27 cellular contexts compared by ENCODE assay signal in the genomic region with DNA sequence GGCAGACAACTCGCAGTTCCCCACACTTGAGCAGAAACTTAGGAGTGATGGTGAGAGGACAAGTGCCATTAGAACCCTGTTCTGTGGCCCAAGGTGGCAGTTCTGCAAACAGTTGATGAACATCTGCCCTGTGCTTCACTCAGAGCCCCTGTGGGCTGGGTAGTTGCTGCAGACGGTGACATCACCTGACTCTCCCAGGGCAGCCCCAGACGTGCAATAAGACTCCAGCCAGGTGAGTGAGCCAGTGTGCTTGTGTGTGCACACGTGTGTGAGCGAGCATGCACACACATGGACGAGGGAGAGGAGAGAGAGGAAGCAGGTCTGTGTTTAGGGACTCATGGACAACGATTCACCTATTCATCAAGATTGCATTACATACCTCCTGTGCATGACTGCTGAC.
"Had no signal": no experiment of that assay in that cellular context is flagged by ENCODE, and none has a peak within 500 bp of the region (broad histone marks: within the 10 kb centered on the region; RNA-seq: fewer than 3 reads in every experiment).

No MANE protein-coding gene starts in this region.

- H3K36me3 ChIP-seq: adrenal gland, ascending aorta, cardiac muscle cell, gastrocnemius medialis, left ventricle myocardium inferior, neutrophil, ovary, prostate gland, stomach, thyroid gland had no signal

- H3K27me3 ChIP-seq: adrenal gland, ascending aorta, dorsolateral prefrontal cortex, gastrocnemius medialis, neutrophil, ovary, thyroid gland had no signal

- FAIRE-seq: islet of Langerhans had no signal

- H3K27ac ChIP-seq: adrenal gland, ascending aorta, cardiac muscle cell, coronary artery, dorsolateral prefrontal cortex, gastrocnemius medialis, left ventricle myocardium inferior, ovary, prostate gland, stomach, thyroid gland, VCaP had no signal

- DNase-seq: activated CD4-positive, alpha-beta T cell treated with anti-CD3 and anti-CD28 coated beads for 4 hours; activated CD4-positive, alpha-beta T cell treated with anti-CD3 and anti-CD28 coated beads, Interleukin-2, amount 50 U/mL, for 48 hours; activated CD8-positive, alpha-beta memory T cell treated with anti-CD3 and anti-CD28 coated beads for 24 hours; activated effector memory CD4-positive, alpha-beta T cell treated with Interleukin-2 at 50 U/mL for 16 hours; activated naive CD4-positive, alpha-beta T cell treated with Interleukin-2 at 50 U/mL for 16 hours; adrenal gland; cerebellar nuclear complex; dorsolateral prefrontal cortex; effector memory CD4-positive, alpha-beta T cell; gastrocnemius medialis; glutamatergic neuron; mammary epithelial cell; ovary; stimulated activated CD4-positive, alpha-beta T cell treated with anti-CD3 and anti-CD28 coated beads, Interleukin-15, amount 100 ng/mL, for 24 hours; stimulated activated CD4-positive, alpha-beta T cell treated with anti-CD3 and anti-CD28 coated beads, Interleukin-2, amount 100 ng/mL, for 24 hours; stimulated activated naive B cell treated with anti-CD40 and anti-IgM and Interleukin-4, amounts not matched to agents 10 μg/mL and 1 μg/mL and 100 μg/mL, for 72 hours; stomach; thyroid gland had no signal

- H3K9me3 ChIP-seq: adrenal gland, ascending aorta, gastrocnemius medialis, left ventricle myocardium inferior, neutrophil, ovary, prostate gland, stomach, thyroid gland had no signal

- H3K4me3 ChIP-seq: adrenal gland, ascending aorta, cardiac muscle cell, coronary artery, dorsolateral prefrontal cortex, gastrocnemius medialis, left ventricle myocardium inferior, ovary, prostate gland, smooth muscle cell, stomach, thyroid gland had no signal

- H3K4me1 ChIP-seq: adrenal gland had no signal

- H3K4me2 ChIP-seq: smooth muscle cell had no signal

- ATAC-seq: gastrocnemius medialis; stimulated activated naive B cell treated with anti-CD40 and anti-IgM and Interleukin-4, amounts not matched to agents 10 μg/mL and 1 μg/mL and 100 μg/mL, for 72 hours had no signal
